Comparison of ENCODE assay signal across 17 cellular contexts in the genomic region with DNA sequence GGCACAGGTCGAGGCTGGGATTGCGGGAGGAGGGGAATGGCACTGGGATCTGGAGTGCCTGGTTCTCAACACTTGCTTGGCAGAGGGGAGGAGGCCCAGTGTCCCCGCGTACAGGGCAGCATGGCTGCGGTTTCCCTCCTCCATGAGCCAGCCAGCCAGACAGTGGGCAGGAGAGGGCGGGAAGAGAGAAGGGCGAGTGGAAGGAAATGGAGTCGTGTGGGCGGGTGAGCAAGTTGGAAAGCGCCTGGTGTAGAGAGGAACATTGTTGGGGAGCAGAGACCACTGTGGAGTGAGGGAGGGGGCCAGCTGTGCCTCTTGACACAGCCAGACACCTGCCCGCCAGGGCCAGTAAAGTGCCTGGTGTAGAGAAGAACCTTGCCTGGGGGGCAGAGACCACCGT.
"Had no signal": no experiment of that assay in that cellular context is flagged by ENCODE, and none has a peak within 500 bp of the region (broad histone marks: within the 10 kb centered on the region; RNA-seq: fewer than 3 reads in every experiment).

No MANE protein-coding gene starts in this region.

- H3K4me1 ChIP-seq: sigmoid colon, thyroid gland had no signal

- H3K4me3 ChIP-seq: body of pancreas, mucosa of descending colon, sigmoid colon, thyroid gland had no signal

- H3K27me3 ChIP-seq: body of pancreas, sigmoid colon, thyroid gland had no signal

- H3K36me3 ChIP-seq: sigmoid colon, thyroid gland had no signal

- H3K27ac ChIP-seq: body of pancreas, sigmoid colon, thyroid gland had no signal

- ATAC-seq: activated CD8-positive, alpha-beta memory T cell treated with anti-CD3 and anti-CD28 coated beads, Interleukin-2, amount 10 ng/mL, durations not matched to agents 7 days and 5 days; activated T-helper 17 cell treated with anti-CD3 and anti-CD28 coated beads, Interleukin-2, amount 50 U/mL, for 72 hours; body of pancreas; effector memory CD8-positive, alpha-beta T cell; mucosa of descending colon; naive thymus-derived CD4-positive, alpha-beta T cell had no signal

- H3K9me3 ChIP-seq: body of pancreas, mucosa of descending colon, sigmoid colon, thyroid gland had no signal

- DNase-seq: activated CD4-positive, alpha-beta memory T cell treated with anti-CD3 and anti-CD28 coated beads, Interleukin-2, amount 10 ng/mL, durations not matched to agents 7 days and 5 days; activated CD4-positive, alpha-beta T cell treated with anti-CD3 and anti-CD28 coated beads for 48 hours; activated CD4-positive, CD25-positive, alpha-beta regulatory T cell; activated CD8-positive, alpha-beta memory T cell treated with anti-CD3 and anti-CD28 coated beads, Interleukin-2, amount 10 ng/mL, durations not matched to agents 7 days and 5 days; activated naive CD4-positive, alpha-beta T cell; activated naive CD8-positive, alpha-beta T cell treated with anti-CD3 and anti-CD28 coated beads, Interleukin-2, amount 10 ng/mL, durations not matched to agents 7 days and 5 days; activated T-cell treated with anti-CD3 and anti-CD28 coated beads, Interleukin-2, amount 50 U/mL, for 1 hour; body of pancreas; dermis blood vessel endothelial cell; effector memory CD8-positive, alpha-beta T cell; mesenchymal stem cell; mucosa of descending colon; naive thymus-derived CD4-positive, alpha-beta T cell; sigmoid colon; stimulated activated naive CD4-positive, alpha-beta T cell; thyroid gland had no signal
